ENCODE assay signal across 24 cellular contexts in the genomic region with DNA sequence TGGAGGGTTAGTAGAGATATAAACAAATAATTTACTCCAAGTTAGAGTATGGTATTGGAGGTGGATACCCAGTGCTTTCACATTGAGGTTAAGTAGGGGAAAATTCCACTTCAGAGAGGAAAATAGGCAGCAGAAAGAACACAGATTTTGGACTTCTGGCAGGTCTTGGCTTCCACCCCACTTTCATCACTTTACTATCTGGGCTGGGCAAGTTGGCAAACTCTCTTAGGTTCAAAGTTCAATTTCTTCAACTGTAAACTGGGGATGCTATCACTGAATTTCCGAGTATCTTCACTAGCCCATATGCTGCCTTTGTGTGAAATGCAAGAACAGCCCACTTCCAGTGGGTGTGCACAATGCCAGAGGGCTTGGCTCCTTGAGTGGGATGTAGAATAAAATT.
DNase-seq lines count a peak whose midpoint lies in the region; ATAC-seq, FAIRE-seq and TF ChIP-seq lines count a peak whose summit lies in the region.
"Had no signal": no experiment of that assay in that cellular context is flagged by ENCODE, and none has a peak within 500 bp of the region (broad histone marks: within the 10 kb centered on the region; RNA-seq: fewer than 3 reads in every experiment).

No MANE protein-coding gene starts in this region.

- FAIRE-seq in A549 (lab: Jason Lieb, UNC) = no peak
- FAIRE-seq: GM12878 had no signal

- TF ChIP-seq CTCF in A549 (IDR thresholded peaks at IDR 0.05) (no peak), GM23338 (conservative IDR thresholded peaks at IDR 0.05; ENCODE audit: low read depth in 2 of 2) (no peak), dorsolateral prefrontal cortex (IDR thresholded peaks at IDR 0.05 in 54 of 56, conservative IDR thresholded peaks at IDR 0.05 in 2 of 56; ENCODE audit: low read depth in 1 of 56, partially characterized antibody in 56 of 56) (no peak), brain microvascular endothelial cell (IDR thresholded peaks at IDR 0.05; ENCODE audit: low read depth, low read length, missing control alignments) (no peak), nephron progenitor cell (IDR thresholded peaks at IDR 0.05) (no peak)

- H3K79me2 ChIP-seq in GM23338 (replicated peaks; ENCODE audit: insufficient read depth) = peaks cover 10% of the 10 kb centered on the region; the same call in 1 of the 2 replicates

- no CpG with 5 or more reads among the region's 1 CpG for WGBS in A549 (ENCODE audit: missing lambda C conversion rate)

- DNase-seq in A549 (ENCODE audit: low read depth in 1 of 2, low spot score in 1 of 2) (no peak), GM23338 (ENCODE audit: low spot score) (no peak), dorsolateral prefrontal cortex (no peak), brain microvascular endothelial cell (no peak), nephron progenitor cell (no peak)
- DNase-seq in stimulated activated CD4-positive, alpha-beta T cell treated with anti-CD3 and anti-CD28 coated beads, Interleukin-2, amount 100 ng/mL, for 48 hours = no peak
- DNase-seq: ACHN; Caco-2; CD4-positive, alpha-beta T cell; DMS 273 treated with DMSO at 0.1 percent for 48 hours; DMS79 treated with DMSO at 0.1 percent for 48 hours; H7; Karpas-422; MG63; NCI-H1048; NCI-H1436; NCI-H187 treated with DMSO at 0.1 percent for 48 hours; NCI-H510A treated with DMSO at 0.1 percent for 48 hours; NCI-H774; NK-92 treated with Interleukin-12 subunit alpha and Interleukin-12 subunit beta, amount 100 ng/mL, for 24 hours had no signal

- CTCF ChIA-PET in A549 (lab: Yijun Ruan, JAX) = no interaction called here

- H3F3A ChIP-seq in GM23338 (replicated peaks; ENCODE audit: low read depth) = no peaks in the 10 kb centered on the region

- H2AFZ ChIP-seq in GM23338 = no peak overlapping the region

- peaks cover 2% of the 10 kb centered on the region; the same call in 1 of the 3 replicates for H3K4me1 Mint-ChIP-seq in GM23338
- no peaks in the 10 kb centered on the region for H3K4me1 Mint-ChIP-seq in nephron progenitor cell

- H3K9ac ChIP-seq in mucosa of rectum (ENCODE audit: low read depth in 1 of 2, low read length in 2 of 2) = no peak overlapping the region
- H3K9ac ChIP-seq: BLaER1 had no signal

- H3K9me3 ChIP-seq in A549 (peaks cover 4% of the 10 kb centered on the region; the same call in 1 of the 3 replicates), mucosa of rectum (ENCODE audit: control insufficient read depth in 2 of 2, low read length in 2 of 2) (no peaks in the 10 kb centered on the region)
- H3K9me3 ChIP-seq: Caco-2 had no signal

- ATAC-seq in A549 (no peak), GM23338 (no peak)
- ATAC-seq: GM12878 had no signal

- POLR2A ChIA-PET in A549 (lab: Yijun Ruan, JAX) = no interaction called here

- TF ChIP-seq EP300 in A549 (IDR thresholded peaks at IDR 0.05) = no peak

- H3K27me3 Mint-ChIP-seq in GM23338 (ENCODE audit: insufficient read depth, low read depth, poor library complexity) (no peaks in the 10 kb centered on the region), nephron progenitor cell (ENCODE audit: low read depth, poor library complexity) (no peaks in the 10 kb centered on the region)
- H3K27me3 Mint-ChIP-seq: CD4-positive, alpha-beta T cell had no signal

- H4K20me1 ChIP-seq in GM23338 (replicated peaks; ENCODE audit: insufficient read depth) = 0 out of 2 replicates have a peak, but pooled peaks cover 4% of the 10 kb centered on the region
- H4K20me1 ChIP-seq: BLaER1 had no signal

- H3K9me2 ChIP-seq in GM23338 (ENCODE audit: insufficient read depth) = no peaks in the 10 kb centered on the region

- H3K4me3 ChIP-seq in A549 = no peak overlapping the region
- no peak overlapping the region for H3K4me3 ChIP-seq in GM23338
- no peak overlapping the region for H3K4me3 ChIP-seq in dorsolateral prefrontal cortex
- no peak overlapping the region for H3K4me3 ChIP-seq in mucosa of rectum (ENCODE audit: low read length in 2 of 2)
- H3K4me3 ChIP-seq in brain microvascular endothelial cell (ENCODE audit: low read depth, low read length) = no peak overlapping the region
- H3K4me3 ChIP-seq: BLaER1, GM12878, MG63, SJSA1 had no signal

- H3K27ac Mint-ChIP-seq in GM23338 = no peak overlapping the region
- H3K27ac Mint-ChIP-seq in nephron progenitor cell = no peak overlapping the region
- H3K27ac Mint-ChIP-seq: CD4-positive, alpha-beta T cell had no signal

- intact Hi-C loops in dorsolateral prefrontal cortex (cut with DNase I) = no loop called here

- peaks cover 68% of the 10 kb centered on the region for H3K36me3 Mint-ChIP-seq in GM23338 (ENCODE audit: low read depth)
- peaks cover 72% of the 10 kb centered on the region for H3K36me3 Mint-ChIP-seq in nephron progenitor cell (ENCODE audit: low read depth)

- no peak overlapping the region for H3K27ac ChIP-seq in A549
- H3K27ac ChIP-seq in GM23338 (ENCODE audit: low read depth) = 0 out of 2 replicates have a peak overlapping the region, but pooled peaks have one; percentile 14
- peak overlapping the region in 49 of 59 donors; percentile 2 to 87 (median 69) for H3K27ac ChIP-seq in dorsolateral prefrontal cortex
- H3K27ac ChIP-seq in mucosa of rectum (ENCODE audit: low read depth in 2 of 2, low read length in 2 of 2) = peak overlapping the region; percentile 4 to 61
- no peak overlapping the region for H3K27ac ChIP-seq in brain microvascular endothelial cell
- H3K27ac ChIP-seq: BLaER1, SJSA1 had no signal

- H3K27me3 ChIP-seq in GM23338 (ENCODE audit: insufficient read depth) (no peaks in the 10 kb centered on the region), dorsolateral prefrontal cortex (no peaks in the 10 kb centered on the region), mucosa of rectum (ENCODE audit: control insufficient read depth in 2 of 2, insufficient read depth in 2 of 2, low read length in 2 of 2) (no peaks in the 10 kb centered on the region), brain microvascular endothelial cell (replicated peaks) (no peaks in the 10 kb centered on the region)
- H3K27me3 ChIP-seq: BLaER1, MG63, SJSA1 had no signal

- TF ChIP-seq RAD21 in A549 (conservative IDR thresholded peaks at IDR 0.05 in 1 of 2, IDR thresholded peaks at IDR 0.05 in 1 of 2) = no peak

- H3K4me1 ChIP-seq in A549 (peaks cover 20% of the 10 kb centered on the region), GM23338 (ENCODE audit: insufficient read depth) (no peaks in the 10 kb centered on the region), mucosa of rectum (ENCODE audit: control insufficient read depth in 2 of 2, insufficient read depth in 2 of 2, low read length in 2 of 2) (peaks cover 2 to 14% of the 10 kb centered on the region in 2 donors)
- H3K4me1 ChIP-seq: BLaER1, Caco-2, SJSA1 had no signal

- H3K9me3 Mint-ChIP-seq in GM23338 (no peaks in the 10 kb centered on the region), nephron progenitor cell (peaks cover 22% of the 10 kb centered on the region)
- H3K9me3 Mint-ChIP-seq: CD4-positive, alpha-beta T cell had no signal

- peaks cover 32% of the 10 kb centered on the region for H3K36me3 ChIP-seq in GM23338 (ENCODE audit: insufficient read depth)
- peaks cover 21 to 38% of the 10 kb centered on the region in 2 donors for H3K36me3 ChIP-seq in mucosa of rectum (ENCODE audit: control insufficient read depth in 2 of 2, insufficient read depth in 2 of 2, low read length in 2 of 2)
- peaks cover 12% of the 10 kb centered on the region for H3K36me3 ChIP-seq in brain microvascular endothelial cell (replicated peaks)

- H3K4me3 Mint-ChIP-seq in GM23338 (no peak overlapping the region), nephron progenitor cell (no peak overlapping the region)
- H3K4me3 Mint-ChIP-seq: CD4-positive, alpha-beta T cell had no signal

- 0 out of 3 replicates have a peak overlapping the region, but pooled peaks have one; percentile 31 for H3K4me2 ChIP-seq in A549
- no peak overlapping the region for H3K4me2 ChIP-seq in GM23338
- H3K4me2 ChIP-seq: BLaER1 had no signal

- in situ Hi-C loops in brain microvascular endothelial cell (cut with HindIII; ENCODE audit: low pct_ligation_motif_present, low sequenced_read_pairs) = no loop called here

- no peak for TF ChIP-seq POLR2A in A549 (IDR thresholded peaks at IDR 0.05; ENCODE audit: low read length)

TF ChIP-seq in A549, 52 proteins besides CTCF, POLR2A, EP300 and RAD21 (continues in another document):
- TF ChIP-seq E2F6 (IDR thresholded peaks at IDR 0.05; ENCODE audit: borderline replicate concordance, low read depth) (no peak), MAZ (IDR thresholded peaks at IDR 0.05; ENCODE audit: borderline replicate concordance, low read depth, low read length) (no peak), EHF (CRISPR knock-in tag; IDR thresholded peaks at IDR 0.05) (no peak), ZFP36 (IDR thresholded peaks at IDR 0.05; ENCODE audit: borderline replicate concordance, partially characterized antibody) (no peak), NR3C1 (IDR thresholded peaks at IDR 0.05) (no peak), CBX8 (IDR thresholded peaks at IDR 0.05) (no peak), FOSL2 (IDR thresholded peaks at IDR 0.05) (no peak), FOSL2 (CRISPR knock-in tag; IDR thresholded peaks at IDR 0.05) (no peak), TFCP2L1 (CRISPR knock-in tag; IDR thresholded peaks at IDR 0.05) (no peak), SMC3 (IDR thresholded peaks at IDR 0.05) (no peak)

TF ChIP-seq in GM23338, 12 proteins besides CTCF, POLR2A, EP300 and RAD21 (continues in another document):
- TF ChIP-seq CREB1 (CRISPR knock-in tag; IDR thresholded peaks at IDR 0.05; ENCODE audit: low read depth) (no peak), NANOG (IDR thresholded peaks at IDR 0.05; ENCODE audit: borderline replicate concordance) (no peak), JUNB (IDR thresholded peaks at IDR 0.05; ENCODE audit: unreplicated experiment) (no peak), ZNF331 (CRISPR knock-in tag; IDR thresholded peaks at IDR 0.05; ENCODE audit: low read depth) (no peak), STAT1 (IDR thresholded peaks at IDR 0.05; ENCODE audit: unreplicated experiment) (no peak), ETS1 (IDR thresholded peaks at IDR 0.05) (no peak)

Comparison
In these comparisons a context has a peak if more than half of its experiments do, and no peak if none do; other contexts are left out.
1. H3K27ac ChIP-seq: peak in GM23338 (single experiment), dorsolateral prefrontal cortex (49 of 59) and mucosa of rectum (2 of 2); none in A549 (0 of 2) and brain microvascular endothelial cell (single experiment).